ENCODE assay signal across 34 cellular contexts in the genomic region with DNA sequence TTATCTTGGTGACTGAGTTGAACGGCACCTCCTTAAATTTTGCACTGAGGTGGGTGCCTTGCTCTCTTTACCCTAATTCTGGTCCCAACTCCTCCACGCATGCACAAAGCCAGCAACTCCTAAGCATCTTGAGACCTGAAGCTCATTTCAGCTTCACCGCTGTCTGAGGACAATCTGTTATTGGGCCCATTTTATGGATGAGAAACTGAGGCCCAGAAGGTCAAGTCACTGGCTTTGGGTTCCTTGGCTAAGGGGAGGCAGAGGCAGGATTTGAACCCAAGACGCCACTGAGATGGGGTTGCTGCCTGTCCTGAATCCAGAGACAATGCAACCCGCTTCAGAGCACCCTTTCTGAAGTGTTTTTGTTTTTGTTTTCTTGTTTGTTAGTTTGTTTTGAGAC.
"Had no signal": no experiment of that assay in that cellular context is flagged by ENCODE, and none has a peak within 500 bp of the region (broad histone marks: within the 10 kb centered on the region; RNA-seq: fewer than 3 reads in every experiment).

No MANE protein-coding gene starts in this region.

- ATAC-seq: activated CD8-positive, alpha-beta T cell treated with anti-CD3 and anti-CD28 coated beads for 36 hours; activated naive CD4-positive, alpha-beta T cell treated with anti-CD3 and anti-CD28 coated beads, Interleukin-2, amount 50 U/mL, for 72 hours; activated T-cell treated with anti-CD3 and anti-CD28 coated beads, Interleukin-2, amount 50 U/mL, for 4 hours; activated T-cell treated with anti-CD3 and anti-CD28 coated beads, Interleukin-2, amount 50 U/mL, for 72 hours; activated T-helper 17 cell treated with anti-CD3 and anti-CD28 coated beads, Interleukin-2, amount 50 U/mL, for 72 hours; body of pancreas; T-cell had no signal

- FAIRE-seq: astrocyte, TTC549 had no signal

- H3K36me3 ChIP-seq: adrenal gland, brain microvascular endothelial cell, breast epithelium had no signal

- H3K9me3 ChIP-seq: adrenal gland, body of pancreas, breast epithelium had no signal

- DNase-seq: activated B cell treated with CpG ODN at 0.5 μM for 24 hours; activated CD4-positive, alpha-beta memory T cell treated with anti-CD3 and anti-CD28 coated beads for 36 hours; activated CD4-positive, alpha-beta T cell treated with anti-CD3 and anti-CD28 coated beads for 4 hours; activated CD4-positive, alpha-beta T cell treated with anti-CD3 and anti-CD28 coated beads, Interleukin-2, amount 10 ng/mL, durations not matched to agents 24 days and 14 days; activated CD4-positive, alpha-beta T cell treated with anti-CD3 and anti-CD28 coated beads, Interleukin-2, amount 50 U/mL, for 1 hour; activated CD4-positive, alpha-beta T cell treated with anti-CD3 and anti-CD28 coated beads, Interleukin-2, amount 50 U/mL, for 4 hours; activated CD4-positive, CD25-positive, alpha-beta regulatory T cell treated with anti-CD3 and anti-CD28 coated beads, Interleukin-2, amount 50 U/mL, for 72 hours; activated CD8-positive, alpha-beta memory T cell treated with anti-CD3 and anti-CD28 coated beads, Interleukin-2, amount 50 U/mL, for 4 hours; activated CD8-positive, alpha-beta T cell treated with anti-CD3 and anti-CD28 coated beads for 36 hours; activated effector memory CD4-positive, alpha-beta T cell treated with anti-CD3 and anti-CD28 coated beads, Interleukin-2, amount 50 U/mL, for 16 hours; activated gamma-delta T cell treated with Interleukin-2 at 50 U/mL for 16 hours; activated naive CD4-positive, alpha-beta T cell; activated naive CD4-positive, alpha-beta T cell treated with anti-CD3 and anti-CD28 coated beads for 36 hours; activated naive CD4-positive, alpha-beta T cell treated with anti-CD3 and anti-CD28 coated beads, Interleukin-2, amount 50 U/mL, for 16 hours; activated naive CD8-positive, alpha-beta T cell treated with anti-CD3 and anti-CD28 coated beads for 36 hours; activated T-cell treated with anti-CD3 and anti-CD28 coated beads for 4 hours; activated T-cell treated with anti-CD3 and anti-CD28 coated beads, Interleukin-2, amount 50 U/mL, for 1 hour; activated T-cell treated with anti-CD3 and anti-CD28 coated beads, Interleukin-2, amount 50 U/mL, for 4 hours; activated T-cell treated with anti-CD3 and anti-CD28 coated beads, Interleukin-2, amount 50 U/mL, for 72 hours; adrenal gland; amniotic stem cell; aorta; body of pancreas; brain microvascular endothelial cell; central memory CD4-positive, alpha-beta T cell; T-cell; T-helper 2 cell; T-helper 9 cell had no signal

- H3K4me1 ChIP-seq: adrenal gland, body of pancreas, breast epithelium had no signal

- H3K27ac ChIP-seq: adrenal gland, body of pancreas, brain microvascular endothelial cell, breast epithelium, VCaP had no signal

- H3K4me3 ChIP-seq: adrenal gland, body of pancreas, breast epithelium had no signal

- H3K27me3 ChIP-seq: adrenal gland, body of pancreas, brain microvascular endothelial cell had no signal
